9 cellular contexts compared by ENCODE assay signal in the genomic region with DNA sequence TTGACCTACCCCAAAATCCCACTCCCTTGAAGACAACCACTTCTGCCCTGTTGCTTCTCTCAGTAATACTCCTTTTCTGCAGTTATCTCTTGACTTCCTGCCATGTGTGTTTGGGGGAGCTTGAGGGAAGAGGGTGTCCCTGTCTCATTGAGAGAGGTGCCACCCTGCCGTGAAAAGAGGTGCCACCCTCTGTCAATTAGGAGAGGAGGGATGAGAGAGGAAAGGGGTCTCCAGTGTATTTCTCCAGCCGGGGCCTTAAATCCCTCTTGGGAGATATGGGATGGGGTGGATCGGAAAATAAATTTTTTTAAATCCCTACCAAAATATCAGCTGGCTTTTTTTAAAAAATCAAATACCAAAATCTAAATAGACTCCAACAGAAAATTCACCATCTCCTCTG. TPM values are rescaled to one million over a fixed set of nuclear protein-coding genes. Genes with fewer than 3 reads are reported as not detected.
A peak's percentile ranks its signal among the peaks of the same experiment; 100 is the strongest.
DNase-seq lines count a peak whose midpoint lies in the region; ATAC-seq, FAIRE-seq and TF ChIP-seq lines count a peak whose summit lies in the region.
"Had no signal": no experiment of that assay in that cellular context is flagged by ENCODE, and none has a peak within 500 bp of the region (broad histone marks: within the 10 kb centered on the region; RNA-seq: fewer than 3 reads in every experiment).

No MANE protein-coding gene starts in this region.

- no peaks in the 10 kb centered on the region for H3K36me3 ChIP-seq in ACC112 (ENCODE audit: insufficient read depth, low read length)
- peaks cover 28% of the 10 kb centered on the region for H3K36me3 ChIP-seq in HUES64 (ENCODE audit: insufficient read depth, low read length)
- H3K36me3 ChIP-seq in muscle layer of duodenum (ENCODE audit: control insufficient read depth in 1 of 2, insufficient read depth in 2 of 2, low read length in 2 of 2), result peaks cover 13 to 35% of the 10 kb centered on the region in 2 donors

- H3K4me1 Mint-ChIP-seq in brain, result peaks cover 43% of the 10 kb centered on the region

- no peak overlapping the region for H3K27ac ChIP-seq in ACC112 (ENCODE audit: low read depth, low read length)
- H3K27ac ChIP-seq in HUES64 (ENCODE audit: low read depth, low read length), result no peak overlapping the region
- no peak overlapping the region for H3K27ac ChIP-seq in muscle layer of duodenum (ENCODE audit: low read length)

- no peak for TF ChIP-seq POLR2A in H54 (IDR thresholded peaks at IDR 0.05; ENCODE audit: low read depth, low read length)

- H3K4me3 ChIP-seq in ACC112 (ENCODE audit: low read depth, low read length), result peak overlapping the region; percentile 71; the same call in 1 of the 2 replicates
- peak overlapping the region; percentile 73 for H3K4me3 ChIP-seq in HUES64 (ENCODE audit: low read length)
- peak overlapping the region; percentile 50 to 58 for H3K4me3 ChIP-seq in muscle layer of duodenum (ENCODE audit: low read depth in 1 of 2, low read length in 2 of 2)

- H3K4me3 Mint-ChIP-seq in brain, result peak overlapping the region; percentile 84 to 91 (median 85)

- H3K4me1 ChIP-seq in ACC112 (ENCODE audit: control insufficient read depth, insufficient read depth, low read length, unreplicated experiment) (no peaks in the 10 kb centered on the region), HUES64 (ENCODE audit: insufficient read depth, low read length) (peaks cover 23% of the 10 kb centered on the region), muscle layer of duodenum (ENCODE audit: control insufficient read depth in 1 of 2, insufficient read depth in 2 of 2, low read length in 2 of 2) (peaks cover 0 to 23% of the 10 kb centered on the region in 2 donors)

- WGBS in HUES64, result 77% methylated on average over 2 of the region's 3 CpGs

- no peaks in the 10 kb centered on the region for H3K79me2 ChIP-seq in ACC112 (ENCODE audit: control insufficient read depth, insufficient read depth, low read length, unreplicated experiment)

- no peaks in the 10 kb centered on the region for H3K27me3 ChIP-seq in ACC112 (ENCODE audit: insufficient read depth, low read length)
- no peaks in the 10 kb centered on the region for H3K27me3 ChIP-seq in HUES64 (ENCODE audit: insufficient read depth, low read length)
- no peaks in the 10 kb centered on the region for H3K27me3 ChIP-seq in muscle layer of duodenum (ENCODE audit: low read depth, low read length)

- H2AFZ ChIP-seq in ACC112 (ENCODE audit: low read length, unreplicated experiment), result peak overlapping the region; percentile 6

- TF ChIP-seq CTCF in brain (conservative IDR thresholded peaks at IDR 0.05) (no peak), GM20000 (IDR thresholded peaks at IDR 0.05; ENCODE audit: extremely low read depth, missing control alignments) (no peak)

- H3K9ac ChIP-seq in HUES64 (ENCODE audit: low read depth, low read length), result peak overlapping the region; percentile 76; the same call in 1 of the 2 replicates

- DNase-seq in H54 (ENCODE audit: insufficient read length, low spot score) (no peak), GM20000 (ENCODE audit: low spot score) (no peak), DMS53 treated with DMSO at 0.1 percent for 48 hours (lab: John Stamatoyannopoulos, UW; ENCODE audit: unreplicated experiment) (no peak)
- DNase-seq: NCI-H1436 treated with DMSO at 0.1 percent for 48 hours had no signal

- FAIRE-seq in H54 (lab: Jason Lieb, UNC), result no peak

- peaks cover 40% of the 10 kb centered on the region for H3K36me3 Mint-ChIP-seq in brain

- H3K9me3 Mint-ChIP-seq in brain, result no peaks in the 10 kb centered on the region

- peaks cover 3% of the 10 kb centered on the region for H3K27me3 Mint-ChIP-seq in brain

- peak overlapping the region; percentile 16 to 95 (median 90) for H3K27ac Mint-ChIP-seq in brain

- no peak for ATAC-seq in HG03354 (IDR thresholded peaks at IDR 0.05; ENCODE audit: poor library complexity, severe bottlenecking, unreplicated experiment)

- H3K9me3 ChIP-seq in HUES64 (ENCODE audit: insufficient read depth, low read depth, low read length), result no peaks in the 10 kb centered on the region
- H3K9me3 ChIP-seq in muscle layer of duodenum (ENCODE audit: control insufficient read depth in 1 of 2, low read length in 2 of 2), result no peaks in the 10 kb centered on the region

RNA-seq across cellular contexts. Expression of gene PLD3, which starts 16.5 kb away (rescaled TPM):
- polyA plus RNA-seq in HUES64 (2013, experiment 1 of 2), result 150 TPM
- 148 TPM for polyA plus RNA-seq in HUES64 (2013, experiment 2 of 2)
- 467 TPM for polyA plus RNA-seq in brain (ENCODE audit: insufficient read depth, low read depth, low replicate concordance)

RNA-seq across cellular contexts. Expression of gene C19orf47, which starts 16.8 kb away (rescaled TPM):
- 13.3 TPM for polyA plus RNA-seq in HUES64 (2013, experiment 1 of 2)
- 12.4 TPM for polyA plus RNA-seq in HUES64 (2013, experiment 2 of 2)
- polyA plus RNA-seq in brain (ENCODE audit: insufficient read depth, low read depth, low replicate concordance), result 29.0 TPM

RNA-seq across cellular contexts. Expression of gene HIPK4, which starts 25.0 kb away (rescaled TPM):
- 0.20 TPM for polyA plus RNA-seq in HUES64 (2013, experiment 1 of 2)
- polyA plus RNA-seq in HUES64 (2013, experiment 2 of 2), result 0.25 TPM
- not detected for polyA plus RNA-seq in brain (ENCODE audit: insufficient read depth, low read depth, low replicate concordance)

RNA-seq across cellular contexts. Expression of gene PRX, which starts 48.2 kb away (rescaled TPM):
- 3.3 TPM for polyA plus RNA-seq in HUES64 (2013, experiment 1 of 2)
- polyA plus RNA-seq in HUES64 (2013, experiment 2 of 2), result 3.1 TPM
- polyA plus RNA-seq in brain (ENCODE audit: insufficient read depth, low read depth, low replicate concordance), result 2.6 TPM
